ENCODE assay signal across 16 cellular contexts in the genomic region with DNA sequence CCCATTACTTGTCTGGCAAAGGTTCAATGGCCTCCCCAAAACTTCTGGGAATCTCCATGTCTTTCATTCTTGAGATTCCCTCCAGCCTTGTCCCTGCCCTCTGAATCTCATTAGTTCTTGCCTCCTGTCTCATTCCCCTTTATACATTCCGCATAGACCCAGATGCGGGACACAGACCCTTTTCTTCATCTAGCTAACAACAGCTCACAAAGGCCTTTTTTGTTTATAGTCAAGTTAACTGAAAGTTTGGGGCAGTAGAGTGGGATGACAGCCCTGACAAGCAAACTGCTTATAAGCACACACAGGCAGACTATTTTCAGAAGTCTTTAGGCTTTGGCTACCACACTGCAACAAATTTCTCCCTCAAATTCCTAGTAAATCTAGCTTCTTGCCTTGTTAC.
DNase-seq lines count a peak whose midpoint lies in the region; ATAC-seq and TF ChIP-seq lines count a peak whose summit lies in the region.
"Had no signal": no experiment of that assay in that cellular context is flagged by ENCODE, and none has a peak within 500 bp of the region (broad histone marks: within the 10 kb centered on the region; RNA-seq: fewer than 3 reads in every experiment).

No MANE protein-coding gene starts in this region.

- DNase-seq in SK-MEL-5 (ENCODE audit: low read depth, low spot score) = peak; percentile 94
- DNase-seq in hippocampal formation (lab: John Stamatoyannopoulos, UW) = peak; percentile 11 to 53
- DNase-seq in neuronal stem cell (ENCODE audit: low spot score) = peak; percentile 27
- DNase-seq in tibial nerve (ENCODE audit: low spot score in 2 of 2) = no peak
- no peak for DNase-seq in AG20443 (ENCODE audit: low spot score)
- DNase-seq: ACHN; CD8-positive, alpha-beta memory T cell; DMS 273 treated with DMSO at 0.1 percent for 48 hours; NCI-H1417 treated with DMSO at 0.1 percent for 48 hours; NCI-H2029; NCI-H2171 treated with DMSO at 0.1 percent for 48 hours; SHP77 treated with DMSO at 0.1 percent for 48 hours had no signal

- H3K4me3 ChIP-seq in neuronal stem cell (ENCODE audit: low read length in 2 of 2) (no peak overlapping the region), tibial nerve (no peak overlapping the region)
- H3K4me3 ChIP-seq: BLaER1, HAP-1 had no signal

- peaks cover 0 to 6% of the 10 kb centered on the region in 2 donors for H3K4me1 ChIP-seq in neuronal stem cell (ENCODE audit: control insufficient read depth in 2 of 2, insufficient read depth in 1 of 2, low read depth in 1 of 2, low read length in 2 of 2)
- H3K4me1 ChIP-seq in tibial nerve = peaks cover 0 to 21% (median 0%) of the 10 kb centered on the region in 4 donors
- H3K4me1 ChIP-seq: BLaER1, HAP-1 had no signal

- WGBS in neuronal stem cell (ENCODE audit: extremely low coverage in 2 of 2, insufficient read length in 2 of 2, insufficient replicate concordance in 1 of 2), 2 donors = no CpG with 5 or more reads among the region's 2 CpGs
- 50% methylated on average over 2 of the region's 2 CpGs for WGBS in tibial nerve, 2 donors

- H3K27ac ChIP-seq in neuronal stem cell (replicated peaks; ENCODE audit: low read length) = no peak overlapping the region
- H3K27ac ChIP-seq in tibial nerve = peak overlapping the region in 3 of 4 donors; percentile 46 to 82 (median 77)
- H3K27ac ChIP-seq: BLaER1 had no signal

- no peak for TF ChIP-seq POLR2A in tibial nerve (IDR thresholded peaks at IDR 0.05)

- H3K79me1 ChIP-seq in neuronal stem cell (ENCODE audit: low read depth, low read length) = no peaks in the 10 kb centered on the region

- peak in 1 of 2 donors; percentile 26 for TF ChIP-seq EP300 in tibial nerve (IDR thresholded peaks at IDR 0.05)

- H3K36me3 ChIP-seq in neuronal stem cell (replicated peaks in 1 of 2; ENCODE audit: control insufficient read depth in 2 of 2, insufficient read depth in 2 of 2, low read length in 2 of 2) (no peaks in the 10 kb centered on the region), tibial nerve (no peaks in the 10 kb centered on the region)
- H3K36me3 ChIP-seq: BLaER1, HAP-1 had no signal

- no peak overlapping the region for H3K9ac ChIP-seq in neuronal stem cell (ENCODE audit: low read depth, low read length, poor library complexity)
- H3K9ac ChIP-seq: BLaER1 had no signal

- H2BK120ac ChIP-seq in neuronal stem cell (ENCODE audit: low read depth, low read length) = no peak overlapping the region

- in situ Hi-C loops in SK-MEL-5 (cut with HindIII; ENCODE audit: low pct_unique_long_range_greater_than_20kb, low sequenced_read_pairs) = no loop called here

- ATAC-seq in HG03565 (IDR thresholded peaks at IDR 0.05; ENCODE audit: unreplicated experiment) (no peak), GM21786 (IDR thresholded peaks at IDR 0.05; ENCODE audit: unreplicated experiment) (no peak)

- H3K9me3 ChIP-seq in neuronal stem cell (replicated peaks in 1 of 2; ENCODE audit: control insufficient read depth in 2 of 2, insufficient read depth in 1 of 2, low read depth in 1 of 2, low read length in 2 of 2) (no peaks in the 10 kb centered on the region), tibial nerve (no peaks in the 10 kb centered on the region)
- H3K9me3 ChIP-seq: HAP-1 had no signal

- H2BK12ac ChIP-seq in neuronal stem cell (ENCODE audit: low read length) = no peak overlapping the region

- H2AFZ ChIP-seq in neuronal stem cell (ENCODE audit: low read length) = no peak overlapping the region

- no peak overlapping the region for H4K91ac ChIP-seq in neuronal stem cell (ENCODE audit: low read depth, low read length, poor library complexity)

- TF ChIP-seq CTCF in tibial nerve (IDR thresholded peaks at IDR 0.05) = no peak

- H2BK15ac ChIP-seq in neuronal stem cell (ENCODE audit: low read length) = no peak overlapping the region

- no peak overlapping the region for H3K14ac ChIP-seq in neuronal stem cell (ENCODE audit: low read length)

- no peak overlapping the region for H3K23ac ChIP-seq in neuronal stem cell (ENCODE audit: low read depth, low read length, poor library complexity)

- no peak overlapping the region for H3K4ac ChIP-seq in neuronal stem cell (ENCODE audit: low read length)

- H3K27me3 ChIP-seq in neuronal stem cell (ENCODE audit: control insufficient read depth in 3 of 3, insufficient read depth in 3 of 3, low read depth in 1 of 3, low read length in 3 of 3) = no peaks in the 10 kb centered on the region
- no peaks in the 10 kb centered on the region for H3K27me3 ChIP-seq in tibial nerve
- H3K27me3 ChIP-seq: BLaER1 had no signal

- no peak overlapping the region for H3K18ac ChIP-seq in neuronal stem cell (ENCODE audit: low read length)

- no peak overlapping the region for H4K8ac ChIP-seq in neuronal stem cell (ENCODE audit: low read depth, low read length)

- no peak overlapping the region for H2AK5ac ChIP-seq in neuronal stem cell (ENCODE audit: low read depth, low read length)

- no peak overlapping the region for H3K4me2 ChIP-seq in neuronal stem cell (ENCODE audit: insufficient read depth, low read length, poor library complexity, severe bottlenecking)
- H3K4me2 ChIP-seq: BLaER1 had no signal

- no peak overlapping the region for H2BK5ac ChIP-seq in neuronal stem cell (ENCODE audit: low read length)

Comparison
In these comparisons a context has a peak if more than half of its experiments do, and no peak if none do; other contexts are left out.
1. DNase-seq: peak in SK-MEL-5 (single experiment), hippocampal formation (2 of 2) and neuronal stem cell (single experiment); none in tibial nerve (0 of 2) and AG20443 (single experiment).